Comparison of ENCODE assay signal across 1 cellular context in the genomic region with DNA sequence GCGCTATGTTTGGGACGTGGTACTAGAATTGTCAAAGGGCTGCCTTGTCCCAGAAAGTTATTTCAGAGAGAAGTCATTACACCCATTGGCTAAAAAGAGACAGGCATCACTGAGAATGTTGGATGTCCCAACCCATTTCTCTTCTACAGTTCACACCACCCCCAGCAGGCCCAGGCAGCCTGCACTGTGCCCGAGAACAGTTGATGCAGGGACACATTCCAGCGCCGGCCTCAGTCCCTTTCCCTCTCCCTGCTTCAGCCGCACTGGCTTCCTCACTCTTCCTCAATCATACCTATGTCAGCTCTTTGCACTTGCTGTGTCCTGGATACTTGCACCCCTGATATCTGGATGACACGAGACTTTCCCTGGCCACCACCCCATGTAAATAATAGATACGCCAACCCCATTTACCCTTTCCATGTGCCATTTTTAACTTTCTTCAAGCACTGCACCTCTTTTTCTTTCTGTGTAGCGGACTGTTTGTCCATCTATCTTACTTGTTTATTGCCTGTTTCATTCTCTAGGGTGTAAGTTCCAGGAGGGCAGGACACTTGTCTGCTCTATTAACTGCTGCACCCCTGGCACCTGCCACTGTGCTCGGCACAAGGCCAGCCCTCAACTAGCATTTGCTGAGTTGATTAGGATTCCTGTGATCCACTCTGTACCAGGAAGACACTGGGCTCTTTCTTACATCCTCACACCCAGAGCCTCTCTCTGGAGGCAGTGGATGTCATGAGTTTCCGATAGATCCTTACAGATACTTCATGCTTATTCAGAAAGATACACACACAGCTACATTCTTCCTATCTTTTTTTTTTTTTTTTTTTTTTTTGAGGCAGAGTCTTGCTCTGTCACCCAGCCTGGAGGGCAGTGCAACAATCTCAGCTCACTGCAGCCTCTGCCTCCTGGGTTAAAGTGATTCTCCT.
TF ChIP-seq lines count a peak whose summit lies in the region.

No MANE protein-coding gene starts in this region.

TF ChIP-seq in HepG2, 621 proteins besides CTCF, POLR2A, EP300 and RAD21 (continued from another document):
- TF ChIP-seq, protein P1, sequence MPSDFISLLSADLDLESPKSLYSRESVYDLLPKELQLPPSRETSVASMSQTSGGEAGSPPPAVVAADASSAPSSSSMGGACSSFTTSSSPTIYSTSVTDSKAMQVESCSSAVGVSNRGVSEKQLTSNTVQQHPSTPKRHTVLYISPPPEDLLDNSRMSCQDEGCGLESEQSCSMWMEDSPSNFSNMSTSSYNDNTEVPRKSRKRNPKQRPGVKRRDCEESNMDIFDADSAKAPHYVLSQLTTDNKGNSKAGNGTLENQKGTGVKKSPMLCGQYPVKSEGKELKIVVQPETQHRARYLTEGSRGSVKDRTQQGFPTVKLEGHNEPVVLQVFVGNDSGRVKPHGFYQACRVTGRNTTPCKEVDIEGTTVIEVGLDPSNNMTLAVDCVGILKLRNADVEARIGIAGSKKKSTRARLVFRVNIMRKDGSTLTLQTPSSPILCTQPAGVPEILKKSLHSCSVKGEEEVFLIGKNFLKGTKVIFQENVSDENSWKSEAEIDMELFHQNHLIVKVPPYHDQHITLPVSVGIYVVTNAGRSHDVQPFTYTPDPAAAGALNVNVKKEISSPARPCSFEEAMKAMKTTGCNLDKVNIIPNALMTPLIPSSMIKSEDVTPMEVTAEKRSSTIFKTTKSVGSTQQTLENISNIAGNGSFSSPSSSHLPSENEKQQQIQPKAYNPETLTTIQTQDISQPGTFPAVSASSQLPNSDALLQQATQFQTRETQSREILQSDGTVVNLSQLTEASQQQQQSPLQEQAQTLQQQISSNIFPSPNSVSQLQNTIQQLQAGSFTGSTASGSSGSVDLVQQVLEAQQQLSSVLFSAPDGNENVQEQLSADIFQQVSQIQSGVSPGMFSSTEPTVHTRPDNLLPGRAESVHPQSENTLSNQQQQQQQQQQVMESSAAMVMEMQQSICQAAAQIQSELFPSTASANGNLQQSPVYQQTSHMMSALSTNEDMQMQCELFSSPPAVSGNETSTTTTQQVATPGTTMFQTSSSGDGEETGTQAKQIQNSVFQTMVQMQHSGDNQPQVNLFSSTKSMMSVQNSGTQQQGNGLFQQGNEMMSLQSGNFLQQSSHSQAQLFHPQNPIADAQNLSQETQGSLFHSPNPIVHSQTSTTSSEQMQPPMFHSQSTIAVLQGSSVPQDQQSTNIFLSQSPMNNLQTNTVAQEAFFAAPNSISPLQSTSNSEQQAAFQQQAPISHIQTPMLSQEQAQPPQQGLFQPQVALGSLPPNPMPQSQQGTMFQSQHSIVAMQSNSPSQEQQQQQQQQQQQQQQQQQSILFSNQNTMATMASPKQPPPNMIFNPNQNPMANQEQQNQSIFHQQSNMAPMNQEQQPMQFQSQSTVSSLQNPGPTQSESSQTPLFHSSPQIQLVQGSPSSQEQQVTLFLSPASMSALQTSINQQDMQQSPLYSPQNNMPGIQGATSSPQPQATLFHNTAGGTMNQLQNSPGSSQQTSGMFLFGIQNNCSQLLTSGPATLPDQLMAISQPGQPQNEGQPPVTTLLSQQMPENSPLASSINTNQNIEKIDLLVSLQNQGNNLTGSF (CRISPR knock-in tag; IDR thresholded peaks at IDR 0.05), result no peak
- TF ChIP-seq ZNF569 (CRISPR knock-in tag; IDR thresholded peaks at IDR 0.05; ENCODE audit: borderline replicate concordance) (no peak), ZNF230 (CRISPR knock-in tag; IDR thresholded peaks at IDR 0.05) (no peak), ZNF597 (CRISPR knock-in tag; IDR thresholded peaks at IDR 0.05) (no peak), ZNF792 (CRISPR knock-in tag; IDR thresholded peaks at IDR 0.05) (no peak), ZFAT (CRISPR knock-in tag; conservative IDR thresholded peaks at IDR 0.05) (no peak), MBNL3 (CRISPR knock-in tag; conservative IDR thresholded peaks at IDR 0.05) (no peak), ZNF619 (CRISPR knock-in tag; IDR thresholded peaks at IDR 0.05) (no peak), ZNF652 (CRISPR knock-in tag; IDR thresholded peaks at IDR 0.05; ENCODE audit: borderline replicate concordance, low read depth) (no peak), ZNF34 (CRISPR knock-in tag; IDR thresholded peaks at IDR 0.05; ENCODE audit: borderline replicate concordance) (no peak), SOX13 (IDR thresholded peaks at IDR 0.05) (no peak), SOX13 (CRISPR knock-in tag; conservative IDR thresholded peaks at IDR 0.05 in 1 of 2, IDR thresholded peaks at IDR 0.05 in 1 of 2) (no peak), KLF6 (CRISPR knock-in tag; IDR thresholded peaks at IDR 0.05) (no peak), GABPA (IDR thresholded peaks at IDR 0.05; ENCODE audit: low read depth, low read length) (no peak), GABPA (CRISPR knock-in tag; IDR thresholded peaks at IDR 0.05; ENCODE audit: low read depth) (no peak)
- TF ChIP-seq, protein P2, sequence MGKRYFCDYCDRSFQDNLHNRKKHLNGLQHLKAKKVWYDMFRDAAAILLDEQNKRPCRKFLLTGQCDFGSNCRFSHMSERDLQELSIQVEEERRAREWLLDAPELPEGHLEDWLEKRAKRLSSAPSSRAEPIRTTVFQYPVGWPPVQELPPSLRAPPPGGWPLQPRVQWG (CRISPR knock-in tag; IDR thresholded peaks at IDR 0.05; ENCODE audit: borderline replicate concordance, low read depth), result no peak
TF ChIP-seq in HepG2: peak in this region for 0.
